Comparison of ENCODE assay signal across 9 cellular contexts in the genomic region with DNA sequence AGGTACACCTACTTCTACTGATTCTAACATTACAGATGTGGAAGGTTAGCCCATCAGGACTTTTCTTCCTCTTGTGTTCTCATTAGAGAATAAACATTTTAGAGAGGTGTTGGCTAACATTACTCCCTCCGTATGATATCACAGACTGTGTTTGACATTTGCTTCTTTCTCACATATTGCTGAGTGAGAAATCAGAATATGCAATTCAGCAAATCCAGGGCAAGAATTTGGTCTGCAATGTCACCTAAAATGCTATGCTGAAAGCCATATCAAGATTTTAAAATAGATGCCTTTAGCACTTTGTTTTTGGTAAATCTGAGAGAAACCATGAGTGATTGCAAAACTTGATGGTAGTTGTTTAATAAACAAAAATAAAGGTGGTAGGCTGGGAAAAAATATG.
"Had no signal": no experiment of that assay in that cellular context is flagged by ENCODE, and none has a peak within 500 bp of the region (broad histone marks: within the 10 kb centered on the region; RNA-seq: fewer than 3 reads in every experiment).

No MANE protein-coding gene starts in this region.

- ATAC-seq: HCT116 had no signal

- H3K4me3 ChIP-seq: GM23248, HAP-1 had no signal

- H3K4me1 ChIP-seq: HAP-1 had no signal

- H3K4me3 Mint-ChIP-seq: H9, HFFc6 had no signal

- H3K4me1 Mint-ChIP-seq: H9 had no signal

- DNase-seq: GM23248, GOT3, H7, H9, HFFc6 had no signal

- FAIRE-seq: H1, H54 had no signal

- H3K27ac ChIP-seq: GM23248 had no signal

- H3K27ac Mint-ChIP-seq: H9, HFFc6 had no signal

- H3K9ac ChIP-seq: GM23248 had no signal

- H3K9me3 Mint-ChIP-seq: H9 had no signal

- H3K9me3 ChIP-seq: HAP-1 had no signal

- H3K36me3 ChIP-seq: HAP-1 had no signal

- H2AFZ ChIP-seq: GM23248 had no signal
